In the genomic region with DNA sequence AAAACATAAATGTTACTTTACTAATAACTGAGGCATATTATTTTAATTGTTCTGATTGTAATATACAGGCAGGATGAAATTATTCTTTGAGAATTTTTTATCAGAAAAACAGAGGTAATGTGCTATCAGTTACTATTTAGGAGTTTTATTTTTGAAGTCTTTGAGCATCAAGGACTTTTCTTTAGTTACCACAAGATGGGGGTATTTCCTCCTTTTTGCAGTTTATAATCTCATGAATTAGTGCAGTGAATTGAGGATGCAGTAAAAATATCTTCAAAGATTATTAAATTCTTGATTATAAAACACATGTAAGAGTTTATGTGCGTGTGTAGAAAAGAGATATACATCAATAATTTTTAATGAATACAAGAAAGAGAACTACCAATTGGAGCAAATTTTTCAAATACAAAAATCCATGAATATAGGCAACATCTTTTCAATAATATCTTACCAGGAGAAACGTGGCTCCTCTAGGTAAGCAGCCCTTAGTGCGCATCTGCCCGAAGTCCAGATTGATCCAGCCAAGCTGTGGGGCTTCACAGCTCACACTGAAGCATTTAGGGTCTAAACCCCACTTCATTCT, we compare ENCODE assay signal across 11 cellular contexts.
A peak's percentile ranks its signal among the peaks of the same experiment; 100 is the strongest.
DNase-seq lines count a peak whose midpoint lies in the region; ATAC-seq and TF ChIP-seq lines count a peak whose summit lies in the region.
"Had no signal": no experiment of that assay in that cellular context is flagged by ENCODE, and none has a peak within 500 bp of the region (broad histone marks: within the 10 kb centered on the region; RNA-seq: fewer than 3 reads in every experiment).

No MANE protein-coding gene starts in this region.

- H3K4me3 ChIP-seq in prostate gland, result no peak overlapping the region
- H3K4me3 ChIP-seq: testis had no signal

- H3K27ac Mint-ChIP-seq in activated CD4-positive, alpha-beta T cell treated with anti-CD3 and anti-CD28 coated beads, Interleukin-2, amount 10 ng/mL, durations not matched to agents 24 days and 14 days, result no peak overlapping the region
- no peak overlapping the region for H3K27ac Mint-ChIP-seq in T-cell
- H3K27ac Mint-ChIP-seq: activated CD4-positive, alpha-beta T cell treated with anti-CD3 and anti-CD28 coated beads for 36 hours; B cell had no signal

- no peaks in the 10 kb centered on the region for H3K36me3 ChIP-seq in prostate gland

- intact Hi-C loops in prostate gland (cut with DNase I), result loop anchor here (10.0 kb wide), 1 partner anchor 225 kb away; no protein-coding TSS in a partner anchor
- intact Hi-C loops in activated CD4-positive, alpha-beta T cell treated with anti-CD3 and anti-CD28 coated beads, Interleukin-2, amount 10 ng/mL, durations not matched to agents 24 days and 14 days (cut with micrococcal nuclease), result no loop called here

- H3K27me3 Mint-ChIP-seq in activated CD4-positive, alpha-beta T cell treated with anti-CD3 and anti-CD28 coated beads, Interleukin-2, amount 10 ng/mL, durations not matched to agents 24 days and 14 days, result no peaks in the 10 kb centered on the region
- no peaks in the 10 kb centered on the region for H3K27me3 Mint-ChIP-seq in T-cell
- H3K27me3 Mint-ChIP-seq: activated CD4-positive, alpha-beta T cell treated with anti-CD3 and anti-CD28 coated beads for 36 hours; B cell had no signal

- no peaks in the 10 kb centered on the region for H3K9me3 Mint-ChIP-seq in activated CD4-positive, alpha-beta T cell treated with anti-CD3 and anti-CD28 coated beads, Interleukin-2, amount 10 ng/mL, durations not matched to agents 24 days and 14 days
- H3K9me3 Mint-ChIP-seq in T-cell, result no peaks in the 10 kb centered on the region

- ATAC-seq in HG02588 (IDR thresholded peaks at IDR 0.05; ENCODE audit: unreplicated experiment) (no peak), T-cell (replicated peaks in 1 of 4) (no peak)
- ATAC-seq: activated CD4-positive, alpha-beta T cell treated with anti-CD3 and anti-CD28 coated beads for 36 hours had no signal

- no peaks in the 10 kb centered on the region for H3K4me1 ChIP-seq in prostate gland (replicated peaks)
- H3K4me1 ChIP-seq: testis had no signal

- no peaks in the 10 kb centered on the region for H3K27me3 ChIP-seq in prostate gland (replicated peaks; ENCODE audit: insufficient read depth)
- H3K27me3 ChIP-seq: testis had no signal

- WGBS in prostate gland, result 85% methylated on average over 4 of the region's 4 CpGs

- H3K27ac ChIP-seq in prostate gland, result no peak overlapping the region
- H3K27ac ChIP-seq: testis had no signal

- no peaks in the 10 kb centered on the region for H3K9me3 ChIP-seq in prostate gland
- H3K9me3 ChIP-seq: testis had no signal

- CTCF ChIA-PET in T-cell (lab: Charles Lee), result interaction anchor here in 1 of 2 donors (0.7 kb wide), 1 partner anchor 222 kb away, joined by 3 read pairs; no protein-coding TSS in a partner anchor

- POLR2A ChIA-PET in T-cell (lab: Charles Lee), result no interaction called here

- peak in 3 of 4 experiments; percentile 17 to 41 (median 24) for TF ChIP-seq CTCF in prostate gland (IDR thresholded peaks at IDR 0.05)

- DNase-seq in NCI-H2171 treated with DMSO at 0.1 percent for 48 hours (lab: John Stamatoyannopoulos, UW) (peak; percentile 64), NCI-H2171 (lab: John Stamatoyannopoulos, UW) (no peak), NCI-H1694 (lab: John Stamatoyannopoulos, UW) (peak; percentile 15), dermis blood vessel endothelial cell (peak; percentile 46), prostate gland (ENCODE audit: low spot score) (no peak), T-cell (no peak)
- no peak for DNase-seq in activated CD4-positive, alpha-beta T cell treated with anti-CD3 and anti-CD28 coated beads, Interleukin-2, amount 10 ng/mL, durations not matched to agents 24 days and 14 days
- DNase-seq: activated CD4-positive, alpha-beta T cell treated with anti-CD3 and anti-CD28 coated beads for 36 hours; testis had no signal

- no peaks in the 10 kb centered on the region for H3K4me1 Mint-ChIP-seq in activated CD4-positive, alpha-beta T cell treated with anti-CD3 and anti-CD28 coated beads, Interleukin-2, amount 10 ng/mL, durations not matched to agents 24 days and 14 days
- no peaks in the 10 kb centered on the region for H3K4me1 Mint-ChIP-seq in T-cell
- H3K4me1 Mint-ChIP-seq: activated CD4-positive, alpha-beta T cell treated with anti-CD3 and anti-CD28 coated beads for 36 hours; B cell had no signal

- H3K4me3 Mint-ChIP-seq in activated CD4-positive, alpha-beta T cell treated with anti-CD3 and anti-CD28 coated beads, Interleukin-2, amount 10 ng/mL, durations not matched to agents 24 days and 14 days, result no peak overlapping the region
- H3K4me3 Mint-ChIP-seq in T-cell, result no peak overlapping the region
- H3K4me3 Mint-ChIP-seq: activated CD4-positive, alpha-beta T cell treated with anti-CD3 and anti-CD28 coated beads for 36 hours; B cell had no signal

- TF ChIP-seq POLR2A in prostate gland (IDR thresholded peaks at IDR 0.05), result no peak

- peaks cover 1% of the 10 kb centered on the region for H3K36me3 Mint-ChIP-seq in activated CD4-positive, alpha-beta T cell treated with anti-CD3 and anti-CD28 coated beads, Interleukin-2, amount 10 ng/mL, durations not matched to agents 24 days and 14 days (ENCODE audit: low read depth)
- H3K36me3 Mint-ChIP-seq in T-cell, result peaks cover 13% of the 10 kb centered on the region

Comparison
In these comparisons a context has a peak if more than half of its experiments do, and no peak if none do; other contexts are left out.
1. DNase-seq: peak in NCI-H2171 treated with DMSO at 0.1 percent for 48 hours (single experiment), NCI-H1694 (single experiment) and dermis blood vessel endothelial cell (single experiment); none in NCI-H2171 (single experiment), prostate gland (single experiment), activated CD4-positive, alpha-beta T cell treated with anti-CD3 and anti-CD28 coated beads, Interleukin-2, amount 10 ng/mL, durations not matched to agents 24 days and 14 days (single experiment) and T-cell (0 of 34).